13 cellular contexts compared by ENCODE assay signal in genomic region chr1:11847667-11848445, GRCh38.
DNase-seq lines count a peak whose midpoint lies in the region; ATAC-seq and TF ChIP-seq lines count a peak whose summit lies in the region.
"Had no signal": no experiment of that assay in that cellular context is flagged by ENCODE, and none has a peak within 500 bp of the region (broad histone marks: within the 10 kb centered on the region; RNA-seq: fewer than 3 reads in every experiment).

Gene NPPA (minus strand): TSS chr1:11847783. CDS start chr1:11847684, 99 bp downstream.

- no peaks in the 10 kb centered on the region for H3K9me3 Mint-ChIP-seq in activated naive CD4-positive, alpha-beta T cell treated with anti-CD3 and anti-CD28 coated beads, Interleukin-2, amount 50 U/mL, for 24 hours
- H3K9me3 Mint-ChIP-seq: activated T-helper 17 cell treated with anti-CD3 and anti-CD28 coated beads, Interleukin-2, amount 50 U/mL, for 72 hours had no signal

- no peaks in the 10 kb centered on the region for H3K4me1 ChIP-seq in adipocyte (ENCODE audit: control insufficient read depth, insufficient read depth, low read length)
- H3K4me1 ChIP-seq: SJSA1 had no signal

- H3K4me3 ChIP-seq in adipocyte (ENCODE audit: low read length) (no peak within 1 kb of the TSS), skeletal muscle cell (ENCODE audit: low read depth, low read length) (no peak within 1 kb of the TSS), coronary artery (no peak within 1 kb of the TSS)
- H3K4me3 ChIP-seq: MG63, SJSA1 had no signal

- H3K27me3 Mint-ChIP-seq in activated naive CD4-positive, alpha-beta T cell treated with anti-CD3 and anti-CD28 coated beads, Interleukin-2, amount 50 U/mL, for 24 hours, result peaks cover 3% of the 10 kb centered on the region

- no peak within 1 kb of the TSS for H3K9ac ChIP-seq in adipocyte (ENCODE audit: low read length)

- H3K9me3 ChIP-seq in adipocyte (ENCODE audit: control insufficient read depth, low read length), result no peaks in the 10 kb centered on the region
- H3K9me3 ChIP-seq: MG63, SJSA1 had no signal

- no peak for TF ChIP-seq CTCF in coronary artery (IDR thresholded peaks at IDR 0.05)

- peaks cover 4% of the 10 kb centered on the region for H3K27me3 ChIP-seq in adipocyte (replicated peaks; ENCODE audit: control insufficient read depth, insufficient read depth, low read length)
- H3K27me3 ChIP-seq: MG63, SJSA1 had no signal

- ATAC-seq in HG03469 (IDR thresholded peaks at IDR 0.05; ENCODE audit: unreplicated experiment), result no peak
- ATAC-seq: activated CD4-positive, CD25-positive, alpha-beta regulatory T cell treated with anti-CD3 and anti-CD28 coated beads, Interleukin-2, amount 50 U/mL, for 24 hours; activated T-helper 17 cell treated with anti-CD3 and anti-CD28 coated beads, Interleukin-2, amount 50 U/mL, for 72 hours had no signal

- peaks cover 46% of the 10 kb centered on the region for H3K36me3 ChIP-seq in adipocyte (ENCODE audit: control insufficient read depth, insufficient read depth, low read length, severe bottlenecking)
- H3K36me3 ChIP-seq: MG63 had no signal

- peaks cover 15% of the 10 kb centered on the region for H3K36me3 Mint-ChIP-seq in activated naive CD4-positive, alpha-beta T cell treated with anti-CD3 and anti-CD28 coated beads, Interleukin-2, amount 50 U/mL, for 24 hours

- H3K4me1 Mint-ChIP-seq in activated naive CD4-positive, alpha-beta T cell treated with anti-CD3 and anti-CD28 coated beads, Interleukin-2, amount 50 U/mL, for 24 hours, result no peaks in the 10 kb centered on the region
- H3K4me1 Mint-ChIP-seq: activated T-helper 17 cell treated with anti-CD3 and anti-CD28 coated beads, Interleukin-2, amount 50 U/mL, for 72 hours had no signal

- no peak within 1 kb of the TSS for H3K4me3 Mint-ChIP-seq in activated naive CD4-positive, alpha-beta T cell treated with anti-CD3 and anti-CD28 coated beads, Interleukin-2, amount 50 U/mL, for 24 hours
- H3K4me3 Mint-ChIP-seq: activated T-helper 17 cell treated with anti-CD3 and anti-CD28 coated beads, Interleukin-2, amount 50 U/mL, for 72 hours had no signal

- no peak for DNase-seq in activated naive CD4-positive, alpha-beta T cell treated with anti-CD3 and anti-CD28 coated beads, Interleukin-2, amount 50 U/mL, for 16 hours
- DNase-seq in NCI-H2107 treated with DMSO at 0.1 percent for 48 hours (lab: John Stamatoyannopoulos, UW; ENCODE audit: unreplicated experiment) (peak; percentile 88), adipocyte (ENCODE audit: low read depth) (peak; percentile 11), skeletal muscle cell (ENCODE audit: low read depth) (peak; percentile 13), coronary artery (ENCODE audit: low spot score) (no peak)
- no peak for DNase-seq in activated CD4-positive, CD25-positive, alpha-beta regulatory T cell treated with anti-CD3 and anti-CD28 coated beads, Interleukin-2, amount 50 U/mL, for 72 hours
- DNase-seq: MG63; stimulated activated naive CD4-positive, alpha-beta T cell had no signal

- no peak within 1 kb of the TSS for H3K27ac ChIP-seq in coronary artery
- H3K27ac ChIP-seq: SJSA1 had no signal

- H3K27ac Mint-ChIP-seq in activated naive CD4-positive, alpha-beta T cell treated with anti-CD3 and anti-CD28 coated beads, Interleukin-2, amount 50 U/mL, for 24 hours, result peak within 1 kb of the TSS; percentile 51
- H3K27ac Mint-ChIP-seq: activated T-helper 17 cell treated with anti-CD3 and anti-CD28 coated beads, Interleukin-2, amount 50 U/mL, for 72 hours had no signal

Comparison
In these comparisons a context has a peak if more than half of its experiments do, and no peak if none do; other contexts are left out.
1. DNase-seq: peak in NCI-H2107 treated with DMSO at 0.1 percent for 48 hours (single experiment), adipocyte (single experiment) and skeletal muscle cell (single experiment); none in activated naive CD4-positive, alpha-beta T cell treated with anti-CD3 and anti-CD28 coated beads, Interleukin-2, amount 50 U/mL, for 16 hours (single experiment), coronary artery (single experiment) and activated CD4-positive, CD25-positive, alpha-beta regulatory T cell treated with anti-CD3 and anti-CD28 coated beads, Interleukin-2, amount 50 U/mL, for 72 hours (single experiment).